Comparison of ENCODE assay signal across 9 cellular contexts in genomic region chr1:182589520-182589919, GRCh38. TPM values are rescaled to one million over a fixed set of nuclear protein-coding genes. Genes with fewer than 3 reads are reported as not detected.
DNase-seq lines count a peak whose midpoint lies in the region; ATAC-seq, FAIRE-seq and TF ChIP-seq lines count a peak whose summit lies in the region.
"Had no signal": no experiment of that assay in that cellular context is flagged by ENCODE, and none has a peak within 500 bp of the region (broad histone marks: within the 10 kb centered on the region; RNA-seq: fewer than 3 reads in every experiment).

No MANE protein-coding gene starts in this region.

- H2AFZ ChIP-seq in DND-41 (ENCODE audit: low read depth, low read length) (peak overlapping the region; percentile 97), OCI-LY3 (ENCODE audit: low read depth, low read length) (peak overlapping the region; percentile 97), H1 (ENCODE audit: low read length) (peak overlapping the region; percentile 91)

- no peak for TF ChIP-seq POLR2A in H1 (IDR thresholded peaks at IDR 0.05; ENCODE audit: control extremely low read depth in 1 of 2, low read depth in 2 of 2, low read length in 2 of 2)

- no peaks in the 10 kb centered on the region for H3K23me2 ChIP-seq in H1 (ENCODE audit: low read depth, low read length)

- no peak for ATAC-seq in DND-41 (ENCODE audit: insufficient read depth, low read depth)
- ATAC-seq in GM18861 (IDR thresholded peaks at IDR 0.05; ENCODE audit: unreplicated experiment), result no peak

- no peak for TF ChIP-seq CTCF in DND-41 (IDR thresholded peaks at IDR 0.05; ENCODE audit: borderline replicate concordance, extremely low read depth, low read length, poor library complexity, severe bottlenecking)
- TF ChIP-seq CTCF in OCI-LY3 (IDR thresholded peaks at IDR 0.05; ENCODE audit: low read depth, low read length), result no peak
- no peak for TF ChIP-seq CTCF in H1 (IDR thresholded peaks at IDR 0.05; ENCODE audit: control extremely low read depth in 1 of 3, insufficient read depth in 1 of 3, low read depth in 1 of 3, low read length in 3 of 3)

- H3K9ac ChIP-seq in DND-41 (ENCODE audit: low read depth, low read length) (peak overlapping the region; percentile 85), OCI-LY3 (ENCODE audit: low read length) (no peak overlapping the region), H1 (replicated peaks in 1 of 4; ENCODE audit: extremely low read depth in 1 of 4, low read depth in 3 of 4, low read length in 3 of 4) (no peak overlapping the region), rectal smooth muscle tissue (ENCODE audit: low read length) (peak overlapping the region; percentile 94)

- no peaks in the 10 kb centered on the region for H3K79me1 ChIP-seq in H1 (ENCODE audit: low read depth, low read length)

- no peak for DNase-seq in DND-41
- DNase-seq in H1 (ENCODE audit: low read depth in 1 of 2, low spot score in 2 of 2), result no peak
- DNase-seq in NCI-H1048 (lab: John Stamatoyannopoulos, UW), result no peak
- DNase-seq in mesenteric fat pad (ENCODE audit: low spot score), result no peak
- DNase-seq in DMS79 (lab: John Stamatoyannopoulos, UW), result no peak
- DNase-seq: NCI-H146 had no signal

- H3K4me3 ChIP-seq in DND-41 (ENCODE audit: low read depth in 1 of 2, low read length in 2 of 2) (peak overlapping the region in 1 of 2 experiments; percentile 76; a peak in 2 of 4 replicates), OCI-LY3 (ENCODE audit: low read length) (peak overlapping the region; percentile 89), H1 (ENCODE audit: extremely low read depth in 1 of 4, insufficient read depth in 2 of 4, low read depth in 3 of 4, low read length in 4 of 4) (0 out of 8 replicates have a peak overlapping the region, but pooled peaks of 1 of the 4 experiments have one; percentile 55), rectal smooth muscle tissue (ENCODE audit: low read length) (peak overlapping the region; percentile 91)

- H3K36me3 ChIP-seq in DND-41 (ENCODE audit: insufficient read depth, low read length) (no peaks in the 10 kb centered on the region), OCI-LY3 (replicated peaks; ENCODE audit: low read depth, low read length) (no peaks in the 10 kb centered on the region), H1 (ENCODE audit: control insufficient read depth in 2 of 4, insufficient read depth in 4 of 4, low read length in 3 of 4) (no peaks in the 10 kb centered on the region), rectal smooth muscle tissue (ENCODE audit: control insufficient read depth, insufficient read depth, low read length) (no peaks in the 10 kb centered on the region)

- H4K20me1 ChIP-seq in DND-41 (ENCODE audit: insufficient read depth, low read length) (no peaks in the 10 kb centered on the region), OCI-LY3 (ENCODE audit: insufficient read depth, low read length) (no peaks in the 10 kb centered on the region), H1 (replicated peaks in 1 of 2; ENCODE audit: control insufficient read depth in 1 of 2, insufficient read depth in 2 of 2, low read length in 2 of 2) (no peaks in the 10 kb centered on the region)

- FAIRE-seq in H1 (lab: Jason Lieb, UNC), result no peak

- H3K56ac ChIP-seq in H1 (replicated peaks; ENCODE audit: insufficient read length, low read depth, low read length), result no peak overlapping the region

- peak overlapping the region; percentile 72 for H3K4me2 ChIP-seq in DND-41 (ENCODE audit: insufficient read depth, low read length)
- peak overlapping the region; percentile 91 for H3K4me2 ChIP-seq in OCI-LY3 (ENCODE audit: low read length)
- H3K4me2 ChIP-seq in H1 (ENCODE audit: insufficient read depth in 1 of 2, low read depth in 2 of 2, low read length in 2 of 2), result peak overlapping the region; percentile 59 to 67; a peak in 2 of 4 replicates

- H3K27ac ChIP-seq in DND-41 (ENCODE audit: low read length) (peak overlapping the region; percentile 98), OCI-LY3 (ENCODE audit: low read length) (no peak overlapping the region), H1 (ENCODE audit: low read depth, low read length) (no peak overlapping the region), rectal smooth muscle tissue (ENCODE audit: low read depth, low read length) (peak overlapping the region; percentile 92)

- TF ChIP-seq EP300 in H1 (IDR thresholded peaks at IDR 0.05; ENCODE audit: borderline replicate concordance in 1 of 2, low read depth in 2 of 2, low read length in 2 of 2), result no peak

- H2BK15ac ChIP-seq in H1 (ENCODE audit: low read length), result no peak overlapping the region

- CTCF ChIA-PET in H1 (lab: Charles Lee; ENCODE audit: partially characterized antibody), result interaction anchor here (0.7 to 37.1 kb wide), 9 partner anchors 10 to 507 kb away, joined by 3 to 1131 read pairs (median 3); partner anchors contain the start of gene NPL

- H2BK20ac ChIP-seq in H1 (ENCODE audit: low read length), result no peak overlapping the region

- H3K14ac ChIP-seq in H1 (ENCODE audit: insufficient read length), result no peak overlapping the region

- H4K91ac ChIP-seq in H1 (replicated peaks; ENCODE audit: insufficient read length, low read length), result no peak overlapping the region

- H3K79me2 ChIP-seq in DND-41 (ENCODE audit: insufficient read depth, low read length) (no peaks in the 10 kb centered on the region; the same call in 1 of the 2 replicates), OCI-LY3 (ENCODE audit: low read length) (no peaks in the 10 kb centered on the region), H1 (ENCODE audit: control insufficient read depth in 1 of 2, insufficient read depth in 2 of 2, low read length in 2 of 2) (no peaks in the 10 kb centered on the region)

- H2BK5ac ChIP-seq in H1 (ENCODE audit: low read depth, low read length), result no peak overlapping the region

- POLR2A ChIA-PET in H1 (lab: Charles Lee; ENCODE audit: partially characterized antibody), result interaction anchor here (0.9 to 1.7 kb wide), 2 partner anchors 15 to 179 kb away, joined by 3 to 4 read pairs; partner anchors contain the start of gene RGS16

- H3K4me1 ChIP-seq in DND-41 (ENCODE audit: insufficient read depth, low read length), result peaks cover 21% of the 10 kb centered on the region
- H3K4me1 ChIP-seq in OCI-LY3 (ENCODE audit: low read length), result peaks cover 12% of the 10 kb centered on the region
- peaks cover 0 to 12% (median 2%) of the 10 kb centered on the region in 4 experiments; a peak in 4 of 7 replicates for H3K4me1 ChIP-seq in H1 (replicated peaks in 1 of 4; ENCODE audit: control insufficient read depth in 3 of 4, insufficient read depth in 4 of 4, low read length in 3 of 4)
- peaks cover 2% of the 10 kb centered on the region for H3K4me1 ChIP-seq in rectal smooth muscle tissue (ENCODE audit: control insufficient read depth, insufficient read depth, low read length)

- H2BK12ac ChIP-seq in H1 (ENCODE audit: low read depth, low read length), result peak overlapping the region; percentile 3; the same call in 1 of the 2 replicates

- H4K5ac ChIP-seq in H1 (ENCODE audit: insufficient read length, low read depth, low read length), result no peak overlapping the region

- no peak for TF ChIP-seq RAD21 in H1 (IDR thresholded peaks at IDR 0.05 in 1 of 2, conservative IDR thresholded peaks at IDR 0.05 in 1 of 2; ENCODE audit: low read depth in 2 of 2, low read length in 2 of 2)

- no peak overlapping the region for H2BK120ac ChIP-seq in H1 (replicated peaks; ENCODE audit: low read depth, low read length)

- H3K9me3 ChIP-seq in DND-41 (ENCODE audit: insufficient read depth, low read length, severe bottlenecking), result no peaks in the 10 kb centered on the region
- H3K9me3 ChIP-seq in OCI-LY3 (ENCODE audit: insufficient read depth, low read length), result no peaks in the 10 kb centered on the region
- H3K9me3 ChIP-seq in H1 (ENCODE audit: insufficient read depth in 2 of 2, low read depth in 1 of 2, low read length in 1 of 2), result no peaks in the 10 kb centered on the region

- H3K4ac ChIP-seq in H1 (replicated peaks; ENCODE audit: insufficient read length, low read depth, low read length), result no peak overlapping the region

- WGBS in H1 (ENCODE audit: extremely low coverage in 1 of 2, insufficient coverage in 1 of 2, insufficient read length in 1 of 2, insufficient replicate concordance in 2 of 2, low coverage in 1 of 2, low lambda C conversion rate in 2 of 2, missing lambda C conversion rate in 1 of 2), 2 experiments, result 85% methylated on average over 3 of the region's 3 CpGs; no CpG with 5 or more reads in 1 of the 2 experiments

- H3K23ac ChIP-seq in H1 (ENCODE audit: insufficient read length), result no peak overlapping the region

- H2AK5ac ChIP-seq in H1 (ENCODE audit: low read depth, low read length), result no peak overlapping the region

- no peak overlapping the region for H4K8ac ChIP-seq in H1 (ENCODE audit: extremely low read depth, insufficient read depth, low read length)

- H3K18ac ChIP-seq in H1 (ENCODE audit: extremely low read depth, low read length), result no peak overlapping the region

- H3K27me3 ChIP-seq in DND-41 (ENCODE audit: insufficient read depth, low read length, poor library complexity) (no peaks in the 10 kb centered on the region), OCI-LY3 (ENCODE audit: low read depth, low read length) (no peaks in the 10 kb centered on the region), H1 (replicated peaks in 1 of 4; ENCODE audit: control insufficient read depth in 3 of 4, extremely low read depth in 1 of 4, insufficient read depth in 3 of 4, low read length in 3 of 4) (no peaks in the 10 kb centered on the region), rectal smooth muscle tissue (ENCODE audit: control insufficient read depth, insufficient read depth, low read length) (peaks cover 2% of the 10 kb centered on the region)

RNA-seq across cellular contexts. Expression of gene RNASEL, which starts 0.5 kb away (rescaled TPM):
- 0.57 and 0.78 TPM in 2 replicates for total RNA-seq in H1 (2021; fragmentation: NEBNext Ultra II Directional; extraction: Animal tissue kit (Norgen Biotek cat#: 25700))
- 0.27 and 0.39 TPM in 2 replicates for polyA plus RNA-seq in H1 (2011; rRNA removed)
- 0.56 TPM for polyA plus RNA-seq in H1 (2011; cell fraction: cytosol; rRNA removed)
- 0.43 TPM for polyA plus RNA-seq in H1 (2011; cell fraction: nucleus; rRNA removed)
- polyA plus RNA-seq in H1 (2012, experiment 1 of 2), result 0.42 to 0.69 TPM (median 0.55 TPM) in 4 replicates
- 0.08 TPM for polyA plus RNA-seq in H1 (2012, experiment 2 of 2)
- polyA plus RNA-seq in H1 (2013, experiment 1 of 2), result 0.28 TPM
- polyA plus RNA-seq in H1 (2013, experiment 2 of 2), result 0.29 TPM
- polyA minus RNA-seq in H1 (2011; rRNA and poly(A)+ RNA removed), result 0.63 and 0.73 TPM in 2 replicates
- polyA minus RNA-seq in H1 (2011; cell fraction: cytosol; rRNA and poly(A)+ RNA removed), result 0.51 TPM
- 0.60 TPM for polyA minus RNA-seq in H1 (2011; cell fraction: nucleus; rRNA and poly(A)+ RNA removed)
- total RNA-seq in mesenteric fat pad, result 7.3 TPM

RNA-seq across cellular contexts. Expression of gene RGS16, which starts 14.7 kb away (rescaled TPM):
- 8.1 and 9.8 TPM in 2 replicates for total RNA-seq in H1 (2021; fragmentation: NEBNext Ultra II Directional; extraction: Animal tissue kit (Norgen Biotek cat#: 25700))
- 5.7 and 7.7 TPM in 2 replicates for polyA plus RNA-seq in H1 (2011; rRNA removed)
- 8.6 TPM for polyA plus RNA-seq in H1 (2011; cell fraction: cytosol; rRNA removed)
- polyA plus RNA-seq in H1 (2011; cell fraction: nucleus; rRNA removed), result 9.3 TPM
- 7.5 to 8.3 TPM (median 8.1 TPM) in 4 replicates for polyA plus RNA-seq in H1 (2012, experiment 1 of 2)
- 8.6 TPM for polyA plus RNA-seq in H1 (2012, experiment 2 of 2)
- polyA plus RNA-seq in H1 (2013, experiment 1 of 2), result 5.7 TPM
- polyA plus RNA-seq in H1 (2013, experiment 2 of 2), result 5.4 TPM
- polyA minus RNA-seq in H1 (2011; rRNA and poly(A)+ RNA removed), result 4.1 and 5.1 TPM in 2 replicates
- 5.7 TPM for polyA minus RNA-seq in H1 (2011; cell fraction: cytosol; rRNA and poly(A)+ RNA removed)
- polyA minus RNA-seq in H1 (2011; cell fraction: nucleus; rRNA and poly(A)+ RNA removed), result 6.7 TPM
- total RNA-seq in mesenteric fat pad, result 25.0 TPM

Comparison
In these comparisons a context has a peak if more than half of its experiments do, and no peak if none do; other contexts are left out.
1. H3K27ac ChIP-seq: peak in DND-41 (single experiment) and rectal smooth muscle tissue (single experiment); none in OCI-LY3 (single experiment) and H1 (single experiment).
2. H3K9ac ChIP-seq: peak in DND-41 (single experiment) and rectal smooth muscle tissue (single experiment); none in OCI-LY3 (single experiment) and H1 (0 of 4).
3. Peak in every context shown above with its lines, with median percentiles within 50 percentile points of each other: H2AFZ ChIP-seq and H3K4me2 ChIP-seq.